In the genomic region with DNA sequence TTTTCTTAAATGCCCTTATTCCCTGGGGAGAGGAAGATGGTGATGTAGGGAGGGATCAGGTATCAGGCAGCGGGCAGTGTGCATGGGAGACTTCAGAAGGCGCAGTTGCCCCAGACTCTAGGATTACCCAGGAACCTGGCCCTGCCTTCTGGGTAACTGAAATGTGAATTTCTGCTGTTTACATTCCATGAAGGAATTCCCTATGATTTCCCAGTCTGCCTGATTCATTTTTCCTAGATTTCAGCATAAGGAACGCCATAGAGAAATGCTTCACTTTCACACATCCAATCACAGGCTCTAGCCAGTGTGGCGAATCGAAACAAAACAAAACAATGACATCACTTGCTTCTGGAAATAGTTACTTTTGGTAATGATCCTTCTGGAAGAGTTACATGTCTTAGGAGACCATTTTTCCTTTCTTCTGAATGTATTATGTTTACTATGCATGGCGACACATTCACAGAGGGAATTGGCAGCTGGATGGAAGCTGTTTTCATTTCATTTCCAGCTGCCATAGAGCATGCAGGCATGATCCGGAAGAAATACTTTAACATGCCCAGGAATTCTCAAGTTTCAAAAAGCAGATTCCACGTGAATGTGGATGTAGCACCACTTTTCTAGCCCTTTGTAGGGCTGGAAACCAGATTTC, we compare ENCODE assay signal across 15 cellular contexts. TPM values are rescaled to one million over a fixed set of nuclear protein-coding genes. Genes with fewer than 3 reads are reported as not detected.
A peak's percentile ranks its signal among the peaks of the same experiment; 100 is the strongest.
DNase-seq lines count a peak whose midpoint lies in the region; ATAC-seq and TF ChIP-seq lines count a peak whose summit lies in the region.
"Had no signal": no experiment of that assay in that cellular context is flagged by ENCODE, and none has a peak within 500 bp of the region (broad histone marks: within the 10 kb centered on the region; RNA-seq: fewer than 3 reads in every experiment).

No MANE protein-coding gene starts in this region.

- H3K4me1 Mint-ChIP-seq in progenitor cell of endocrine pancreas (ENCODE audit: low read depth), result peaks cover 13% of the 10 kb centered on the region
- H3K4me1 Mint-ChIP-seq: activated T-helper 17 cell treated with anti-CD3 and anti-CD28 coated beads, Interleukin-2, amount 50 U/mL, for 72 hours had no signal

- no peak for TF ChIP-seq CTCF in esophagus muscularis mucosa (IDR thresholded peaks at IDR 0.05)
- no peak for TF ChIP-seq CTCF in progenitor cell of endocrine pancreas (IDR thresholded peaks at IDR 0.05; ENCODE audit: unreplicated experiment)

- H3K9me3 ChIP-seq in SJCRH30 (replicated peaks), result no peaks in the 10 kb centered on the region
- no peaks in the 10 kb centered on the region for H3K9me3 ChIP-seq in esophagus muscularis mucosa
- H3K9me3 ChIP-seq: Peyer's patch had no signal

- no peak for ATAC-seq in HG02571 (IDR thresholded peaks at IDR 0.05; ENCODE audit: unreplicated experiment)
- ATAC-seq: activated T-helper 17 cell treated with anti-CD3 and anti-CD28 coated beads, Interleukin-2, amount 50 U/mL, for 72 hours had no signal

- 87% methylated on average over 8 of the region's 8 CpGs for WGBS in esophagus muscularis mucosa

- peak overlapping the region; percentile 47 for H3K4me3 ChIP-seq in SJCRH30
- H3K4me3 ChIP-seq in esophagus muscularis mucosa, result peak overlapping the region in 3 of 4 donors; percentile 5 to 18 (median 16)
- H3K4me3 ChIP-seq: Peyer's patch had no signal

- DNase-seq in Ammon's horn (ENCODE audit: low spot score) (peak; percentile 40), SJCRH30 (peak; percentile 81 to 88), esophagus muscularis mucosa (ENCODE audit: extremely low spot score) (no peak), progenitor cell of endocrine pancreas (ENCODE audit: low spot score, unreplicated experiment) (no peak), NCI-H2029 treated with DMSO at 0.1 percent for 48 hours (lab: John Stamatoyannopoulos, UW) (no peak)
- no peak for DNase-seq in activated CD4-positive, CD25-positive, alpha-beta regulatory T cell treated with anti-CD3 and anti-CD28 coated beads, Interleukin-2, amount 50 U/mL, for 72 hours
- no peak for DNase-seq in NK-92 treated with Interleukin-12 subunit alpha and Interleukin-12 subunit beta, amount 100 ng/mL, for 24 hours (lab: John Stamatoyannopoulos, UW)
- DNase-seq: NCI-H1105; NCI-H526; Peyer's patch; stimulated activated CD4-positive, alpha-beta T cell treated with anti-CD3 and anti-CD28 coated beads, Interleukin-1b, Interleukin-23, amount 100 ng/mL, for 48 hours had no signal

- H3K27me3 ChIP-seq in SJCRH30 (no peaks in the 10 kb centered on the region), esophagus muscularis mucosa (no peaks in the 10 kb centered on the region)
- H3K27me3 ChIP-seq: Peyer's patch had no signal

- intact Hi-C loops in esophagus muscularis mucosa (cut with DNase I), result loop anchor here (10.0 kb wide), 1 partner anchor 174 kb away; no protein-coding TSS in a partner anchor

- H3K4me1 ChIP-seq in SJCRH30 (peaks cover 9% of the 10 kb centered on the region), esophagus muscularis mucosa (no peaks in the 10 kb centered on the region)
- H3K4me1 ChIP-seq: Peyer's patch had no signal

- peak overlapping the region; percentile 86 for H3K27ac Mint-ChIP-seq in progenitor cell of endocrine pancreas
- H3K27ac Mint-ChIP-seq: activated T-helper 17 cell treated with anti-CD3 and anti-CD28 coated beads, Interleukin-2, amount 50 U/mL, for 72 hours; memory B cell; T-helper 1 cell treated with Interleukin-12 subunit alpha and Interleukin-12 subunit beta and Interleukin-4 antibody, amounts not matched to agents 30 μg/mL and 1 μg/mL, for 36 hours had no signal

- H3K27ac ChIP-seq in SJCRH30 (peak overlapping the region; percentile 97), esophagus muscularis mucosa (replicated peaks in 1 of 4) (peak overlapping the region in 1 of 4 donors; percentile 15)
- H3K27ac ChIP-seq: Peyer's patch had no signal

- H3K4me3 Mint-ChIP-seq in progenitor cell of endocrine pancreas (ENCODE audit: low read depth), result no peak overlapping the region
- H3K4me3 Mint-ChIP-seq: activated T-helper 17 cell treated with anti-CD3 and anti-CD28 coated beads, Interleukin-2, amount 50 U/mL, for 72 hours; memory B cell; T-helper 1 cell treated with Interleukin-12 subunit alpha and Interleukin-12 subunit beta and Interleukin-4 antibody, amounts not matched to agents 30 μg/mL and 1 μg/mL, for 36 hours had no signal

- no peaks in the 10 kb centered on the region for H3K9me3 Mint-ChIP-seq in progenitor cell of endocrine pancreas (ENCODE audit: low read depth)
- H3K9me3 Mint-ChIP-seq: activated T-helper 17 cell treated with anti-CD3 and anti-CD28 coated beads, Interleukin-2, amount 50 U/mL, for 72 hours; memory B cell; T-helper 1 cell treated with Interleukin-12 subunit alpha and Interleukin-12 subunit beta and Interleukin-4 antibody, amounts not matched to agents 30 μg/mL and 1 μg/mL, for 36 hours had no signal

- no peak for TF ChIP-seq EP300 in esophagus muscularis mucosa (IDR thresholded peaks at IDR 0.05)

- no peaks in the 10 kb centered on the region for H3K36me3 ChIP-seq in SJCRH30
- H3K36me3 ChIP-seq in esophagus muscularis mucosa, result peaks cover 7 to 38% (median 21%) of the 10 kb centered on the region in 4 donors
- H3K36me3 ChIP-seq: Peyer's patch had no signal

- H3K36me3 Mint-ChIP-seq in progenitor cell of endocrine pancreas (ENCODE audit: insufficient read depth), result peaks cover 20% of the 10 kb centered on the region

- H3K27me3 Mint-ChIP-seq in progenitor cell of endocrine pancreas, result no peaks in the 10 kb centered on the region
- H3K27me3 Mint-ChIP-seq: activated T-helper 17 cell treated with anti-CD3 and anti-CD28 coated beads, Interleukin-2, amount 50 U/mL, for 72 hours had no signal

- no peak for TF ChIP-seq POLR2A in esophagus muscularis mucosa (IDR thresholded peaks at IDR 0.05; ENCODE audit: low read depth)

RNA-seq across cellular contexts. Expression of gene LRP11, which starts 33.3 kb away (rescaled TPM):
- 32.4 and 32.8 TPM in 2 replicates for total RNA-seq in SJCRH30 (2014; rRNA removed; shearing (Covaris generic))
- total RNA-seq in esophagus muscularis mucosa (10 to 100 TPM; 15.0 to 29.1 (median 24.0) TPM), progenitor cell of endocrine pancreas (45.0 and 63.3 TPM in 2 replicates)

Comparison
In these comparisons a context has a peak if more than half of its experiments do, and no peak if none do; other contexts are left out.
1. DNase-seq: peak in Ammon's horn (single experiment) and SJCRH30 (2 of 2); none in esophagus muscularis mucosa (single experiment), progenitor cell of endocrine pancreas (single experiment), activated CD4-positive, CD25-positive, alpha-beta regulatory T cell treated with anti-CD3 and anti-CD28 coated beads, Interleukin-2, amount 50 U/mL, for 72 hours (single experiment), NK-92 treated with Interleukin-12 subunit alpha and Interleukin-12 subunit beta, amount 100 ng/mL, for 24 hours (single experiment) and NCI-H2029 treated with DMSO at 0.1 percent for 48 hours (single experiment).